In genomic region chr1:235074335-235075120, GRCh38 we compare ENCODE assay signal across 8 cellular contexts. TPM values are rescaled to one million over a fixed set of nuclear protein-coding genes. Genes with fewer than 3 reads are reported as not detected.
DNase-seq lines count a peak whose midpoint lies in the region; ATAC-seq and TF ChIP-seq lines count a peak whose summit lies in the region.

No MANE protein-coding gene starts in this region.

- peak overlapping the region; percentile 68 to 83 (median 78) for H3K4me3 Mint-ChIP-seq in IgD-negative memory B cell
- H3K4me3 Mint-ChIP-seq in brain = peak overlapping the region in 4 of 5 experiments; percentile 6 to 75 (median 56)

- intact Hi-C loops in left lung (cut with DNase I) = loop anchor here in 1 of 2 donors (5.0 kb wide), 1 partner anchor 352 kb away; no protein-coding TSS in a partner anchor

- H2AFZ ChIP-seq in SU-DHL-6 (ENCODE audit: low read depth, low read length, severe bottlenecking) = peak overlapping the region; percentile 50

- H3K36me3 ChIP-seq in SU-DHL-6 (ENCODE audit: low read length) (no peaks in the 10 kb centered on the region), left lung (no peaks in the 10 kb centered on the region)

- H3K27me3 Mint-ChIP-seq in IgD-negative memory B cell (no peaks in the 10 kb centered on the region), brain (no peaks in the 10 kb centered on the region)

- H3K36me3 Mint-ChIP-seq in IgD-negative memory B cell (no peaks in the 10 kb centered on the region), brain (no peaks in the 10 kb centered on the region)

- H3K9me2 ChIP-seq in SU-DHL-6 (replicated peaks; ENCODE audit: insufficient read depth, low read length) = no peaks in the 10 kb centered on the region

- peak overlapping the region; percentile 29 for H3K4me3 ChIP-seq in SU-DHL-6 (ENCODE audit: insufficient read depth, low read length, poor library complexity, severe bottlenecking)
- H3K4me3 ChIP-seq in left lung = no peak overlapping the region

- H3K4me1 ChIP-seq in left lung = peaks cover 34 to 89% of the 10 kb centered on the region in 2 donors

- no peaks in the 10 kb centered on the region for H3K9me3 ChIP-seq in SU-DHL-6 (ENCODE audit: insufficient read depth, low read length)
- H3K9me3 ChIP-seq in left lung = no peaks in the 10 kb centered on the region

- no peak for TF ChIP-seq CTCF in SU-DHL-6 (IDR thresholded peaks at IDR 0.05; ENCODE audit: insufficient read depth, low read length, poor library complexity, severe bottlenecking)
- no peak for TF ChIP-seq CTCF in brain (conservative IDR thresholded peaks at IDR 0.05)
- no peak for TF ChIP-seq CTCF in left lung (IDR thresholded peaks at IDR 0.05)

- H3K27me3 ChIP-seq in SU-DHL-6 (ENCODE audit: low read length) = no peaks in the 10 kb centered on the region
- H3K27me3 ChIP-seq in left lung = no peaks in the 10 kb centered on the region

- H3K27ac ChIP-seq in SU-DHL-6 (ENCODE audit: low read depth, low read length) (peak overlapping the region; percentile 97), left lung (peak overlapping the region; percentile 88 to 92)

- H3F3A ChIP-seq in SU-DHL-6 (ENCODE audit: insufficient read depth) = peaks cover 42% of the 10 kb centered on the region

- H3K9me3 Mint-ChIP-seq in IgD-negative memory B cell = no peaks in the 10 kb centered on the region
- peaks cover 0 to 3% (median 0%) of the 10 kb centered on the region in 5 experiments for H3K9me3 Mint-ChIP-seq in brain

- no peaks in the 10 kb centered on the region for H3K79me2 ChIP-seq in SU-DHL-6 (ENCODE audit: insufficient read depth, low read length)

- peak overlapping the region; percentile 62 for H3K9ac ChIP-seq in SU-DHL-6 (ENCODE audit: low read length)

- no peaks in the 10 kb centered on the region for H4K20me1 ChIP-seq in SU-DHL-6 (ENCODE audit: low read depth, low read length)

- ATAC-seq in GM21515 (IDR thresholded peaks at IDR 0.05; ENCODE audit: unreplicated experiment) (peak; percentile 33), left lung (peak; percentile 7)

- DNase-seq in DMS53 (lab: John Stamatoyannopoulos, UW) (peak; percentile 91), left lung (no peak), HUDEP-2 (lab: John Stamatoyannopoulos, UW; ENCODE audit: unreplicated experiment in 76 of 76) (no peak)
- DNase-seq in stimulated activated CD4-positive, alpha-beta T cell treated with anti-CD3 and anti-CD28 coated beads, Interleukin-4, amount 100 ng/mL, for 4 hours = peak; percentile 47 to 68

- peak overlapping the region; percentile 71 for H3K4me2 ChIP-seq in SU-DHL-6 (ENCODE audit: low read depth, low read length, poor library complexity, severe bottlenecking)

- H3K4me1 Mint-ChIP-seq in IgD-negative memory B cell (peaks cover 17 to 23% (median 19%) of the 10 kb centered on the region in 3 donors), brain (peaks cover 45% of the 10 kb centered on the region)

- peak overlapping the region in 2 of 3 donors; percentile 48 to 76 for H3K27ac Mint-ChIP-seq in IgD-negative memory B cell
- H3K27ac Mint-ChIP-seq in brain = peak overlapping the region; percentile 93 to 99 (median 98)

RNA-seq across cellular contexts. Expression of gene TOMM20, which starts 54.1 kb away (rescaled TPM):
- polyA plus RNA-seq in IgD-negative memory B cell (76.4 TPM), brain (ENCODE audit: insufficient read depth, low read depth, low replicate concordance) (94.4 TPM)
- 10 to 100 TPM; 71.6 to 89.4 TPM for total RNA-seq in left lung

Comparison
In these comparisons a context has a peak if more than half of its experiments do, and no peak if none do; other contexts are left out.
1. DNase-seq: peak in DMS53 (single experiment) and stimulated activated CD4-positive, alpha-beta T cell treated with anti-CD3 and anti-CD28 coated beads, Interleukin-4, amount 100 ng/mL, for 4 hours (2 of 2); none in left lung (0 of 2) and HUDEP-2 (0 of 76).